In genomic region chr3:159760056-159760455, GRCh38 we compare ENCODE assay signal across 18 cellular contexts.
"Had no signal": no experiment of that assay in that cellular context is flagged by ENCODE, and none has a peak within 500 bp of the region (broad histone marks: within the 10 kb centered on the region; RNA-seq: fewer than 3 reads in every experiment).

No MANE protein-coding gene starts in this region.

- ATAC-seq: activated CD4-positive, CD25-positive, alpha-beta regulatory T cell treated with anti-CD3 and anti-CD28 coated beads, Interleukin-2, amount 50 U/mL, for 24 hours; lower lobe of right lung had no signal

- H2AFZ ChIP-seq: hepatocyte had no signal

- H3K27me3 ChIP-seq: hepatocyte had no signal

- DNase-seq: activated CD4-positive, alpha-beta T cell treated with anti-CD3 and anti-CD28 coated beads, Interleukin-2, amount 50 U/mL, for 1 hour; activated CD8-positive, alpha-beta memory T cell treated with anti-CD3 and anti-CD28 coated beads for 24 hours; activated CD8-positive, alpha-beta memory T cell treated with anti-CD3 and anti-CD28 coated beads, Interleukin-2, amount 50 U/mL, for 48 hours; activated effector memory CD4-positive, alpha-beta T cell treated with anti-CD3 and anti-CD28 coated beads, Interleukin-2, amount 50 U/mL, for 16 hours; activated naive CD4-positive, alpha-beta T cell treated with anti-CD3 and anti-CD28 coated beads, Interleukin-2, amount 50 U/mL, for 16 hours; activated T-cell treated with anti-CD3 and anti-CD28 coated beads, Interleukin-2, amount 50 U/mL, for 48 hours; aorta; cortex of kidney; esophagus squamous epithelium; lower lobe of right lung; nephron progenitor cell; nucleus accumbens; retina; stimulated activated naive CD4-positive, alpha-beta T cell had no signal

- H3K27ac ChIP-seq: hepatocyte had no signal

- H3K9me3 ChIP-seq: lower lobe of right lung had no signal

- H3K4me3 ChIP-seq: esophagus squamous epithelium, hepatocyte, lower lobe of right lung had no signal

- H3K27ac Mint-ChIP-seq: nephron progenitor cell; T-helper 1 cell treated with Interleukin-12 subunit alpha and Interleukin-12 subunit beta and Interleukin-4 antibody, amounts not matched to agents 30 μg/mL and 1 μg/mL, for 36 hours had no signal

- H3K36me3 ChIP-seq: esophagus squamous epithelium, lower lobe of right lung had no signal

- H3K79me2 ChIP-seq: hepatocyte had no signal

- H3K4me2 ChIP-seq: hepatocyte had no signal

- H3K4me3 Mint-ChIP-seq: mesothelial cell of epicardium; nephron progenitor cell; T-helper 1 cell treated with Interleukin-12 subunit alpha and Interleukin-12 subunit beta and Interleukin-4 antibody, amounts not matched to agents 30 μg/mL and 1 μg/mL, for 36 hours had no signal
